ENCODE assay signal across 17 cellular contexts in the genomic region with DNA sequence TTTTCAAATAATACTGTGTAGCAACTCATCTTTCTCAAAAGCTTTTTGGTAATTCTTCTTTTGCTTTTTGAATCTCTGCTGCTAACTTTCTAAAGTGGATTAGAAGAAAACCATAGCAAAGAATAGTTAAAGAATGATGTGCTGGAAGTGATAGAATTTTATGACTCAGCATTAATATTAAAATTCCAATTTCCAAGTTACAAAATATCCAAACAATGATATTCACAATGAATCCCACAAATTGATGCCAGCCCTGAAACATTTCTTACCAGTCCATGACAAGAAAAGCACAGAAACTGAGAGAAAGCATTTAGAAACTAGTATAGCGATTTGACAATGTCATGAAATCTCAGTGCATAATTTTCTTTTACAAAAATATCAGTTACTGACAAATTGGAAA.
"Had no signal": no experiment of that assay in that cellular context is flagged by ENCODE, and none has a peak within 500 bp of the region (broad histone marks: within the 10 kb centered on the region; RNA-seq: fewer than 3 reads in every experiment).

No MANE protein-coding gene starts in this region.

- H3K9me3 ChIP-seq: esophagus squamous epithelium, gastroesophageal sphincter, left ventricle myocardium inferior, psoas muscle, upper lobe of left lung had no signal

- FAIRE-seq: colon, kidney had no signal

- H3K27ac ChIP-seq: cardiac muscle cell, esophagus squamous epithelium, gastroesophageal sphincter, psoas muscle, upper lobe of left lung had no signal

- H3K4me3 ChIP-seq: cardiac muscle cell, esophagus squamous epithelium, gastroesophageal sphincter, left ventricle myocardium inferior, psoas muscle, upper lobe of left lung had no signal

- ATAC-seq: activated naive CD8-positive, alpha-beta T cell treated with anti-CD3 and anti-CD28 coated beads, Interleukin-2, amount 50 U/mL, for 24 hours; gastroesophageal sphincter; psoas muscle; sciatic nerve; stimulated activated naive CD8-positive, alpha-beta T cell treated with anti-CD3 and anti-CD28 coated beads, Interleukin-15, Interleukin-2, amounts not matched to agents 100 U/mL and 50 U/mL, for 24 hours had no signal

- H3K27me3 ChIP-seq: cardiac muscle cell, esophagus squamous epithelium, gastroesophageal sphincter, upper lobe of left lung had no signal

- DNase-seq: activated B cell treated with CpG ODN at 0.5 μM for 24 hours; activated CD4-positive, alpha-beta T cell treated with anti-CD3 and anti-CD28 coated beads, Interleukin-2, amount 10 ng/mL, durations not matched to agents 24 days and 14 days; activated CD8-positive, alpha-beta memory T cell treated with anti-CD3 and anti-CD28 coated beads for 24 hours; activated naive CD4-positive, alpha-beta T cell treated with Interleukin-2 at 50 U/mL for 16 hours; activated naive CD8-positive, alpha-beta T cell treated with anti-CD3 and anti-CD28 coated beads, Interleukin-2, amount 50 U/mL, for 24 hours; esophagus squamous epithelium; kidney; left ventricle myocardium inferior; nephron progenitor cell; psoas muscle; stimulated activated CD4-positive, alpha-beta T cell treated with anti-CD3 and anti-CD28 coated beads, Interleukin-2, amount 100 ng/mL, for 48 hours; stimulated activated naive CD8-positive, alpha-beta T cell treated with anti-CD3 and anti-CD28 coated beads, Interleukin-15, Interleukin-2, amounts not matched to agents 100 U/mL and 50 U/mL, for 24 hours; upper lobe of left lung had no signal

- H3K36me3 ChIP-seq: cardiac muscle cell, esophagus squamous epithelium, gastroesophageal sphincter, left ventricle myocardium inferior, upper lobe of left lung had no signal
